1 cellular context compared by ENCODE assay signal in the genomic region with DNA sequence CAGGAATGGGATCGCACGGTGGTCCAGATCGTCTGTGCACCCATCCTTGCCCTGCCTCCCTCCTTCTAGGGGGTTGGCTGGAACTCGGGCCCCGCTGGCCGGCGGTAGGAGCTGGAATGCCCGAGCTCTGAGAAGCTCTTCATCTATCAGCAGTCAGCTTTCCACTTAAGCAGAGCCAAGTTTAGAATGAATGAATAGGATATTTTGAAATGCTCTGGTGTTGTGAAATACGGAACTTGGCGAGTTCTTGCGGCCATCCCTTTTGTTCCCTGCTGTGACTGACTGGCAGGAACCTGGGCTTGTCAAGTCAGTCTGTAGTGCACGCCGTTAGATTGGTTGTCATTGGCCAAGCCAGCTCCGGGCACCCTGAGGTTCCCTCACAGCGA.
TF ChIP-seq lines count a peak whose summit lies in the region.

No MANE protein-coding gene starts in this region.

TF ChIP-seq in HepG2, 621 proteins besides CTCF, POLR2A, EP300 and RAD21 (continued from another document and continues in another):
- TF ChIP-seq ZNF724P (CRISPR knock-in tag; IDR thresholded peaks at IDR 0.05; ENCODE audit: borderline replicate concordance) (no peak), CEBPG (CRISPR knock-in tag; IDR thresholded peaks at IDR 0.05) (peak; percentile 87), BRF2 (CRISPR knock-in tag; IDR thresholded peaks at IDR 0.05) (no peak), DNMT1 (CRISPR knock-in tag; IDR thresholded peaks at IDR 0.05) (no peak), FUBP1 (CRISPR knock-in tag; IDR thresholded peaks at IDR 0.05; ENCODE audit: borderline replicate concordance) (no peak), DDIT3 (CRISPR knock-in tag; IDR thresholded peaks at IDR 0.05) (no peak), LBX2 (CRISPR knock-in tag; IDR thresholded peaks at IDR 0.05; ENCODE audit: borderline replicate concordance) (no peak), FOXJ3 (CRISPR knock-in tag; IDR thresholded peaks at IDR 0.05; ENCODE audit: borderline replicate concordance) (no peak), SMC3 (IDR thresholded peaks at IDR 0.05; ENCODE audit: low read length) (peak; percentile 7; the same call in 1 of the 2 replicates), ZNF136 (CRISPR knock-in tag; IDR thresholded peaks at IDR 0.05; ENCODE audit: low read depth) (no peak), ZNF749 (CRISPR knock-in tag; IDR thresholded peaks at IDR 0.05; ENCODE audit: borderline replicate concordance) (no peak), ZNF709 (CRISPR knock-in tag; IDR thresholded peaks at IDR 0.05) (no peak), MAF1 (CRISPR knock-in tag; IDR thresholded peaks at IDR 0.05; ENCODE audit: borderline replicate concordance) (no peak), ZNF337 (CRISPR knock-in tag; IDR thresholded peaks at IDR 0.05; ENCODE audit: borderline replicate concordance, low read depth) (no peak), FOSL2 (CRISPR knock-in tag; IDR thresholded peaks at IDR 0.05) (peak; percentile 58), SOX6 (IDR thresholded peaks at IDR 0.05) (no peak), SOX6 (CRISPR knock-in tag; IDR thresholded peaks at IDR 0.05) (peak; percentile 66), SPEN (CRISPR knock-in tag; IDR thresholded peaks at IDR 0.05; ENCODE audit: low read depth) (no peak), ZMYM2 (CRISPR knock-in tag; IDR thresholded peaks at IDR 0.05) (0 out of 2 replicates have a peak, but pooled peaks have one; percentile 21), CCDC6 (CRISPR knock-in tag; IDR thresholded peaks at IDR 0.05) (no peak), ZNF10 (CRISPR knock-in tag; IDR thresholded peaks at IDR 0.05; ENCODE audit: borderline replicate concordance, low read depth) (no peak), ZNF18 (CRISPR knock-in tag; IDR thresholded peaks at IDR 0.05; ENCODE audit: insufficient replicate concordance) (no peak), SP140L (CRISPR knock-in tag; IDR thresholded peaks at IDR 0.05; ENCODE audit: borderline replicate concordance) (no peak), POLR2AphosphoS5 (IDR thresholded peaks at IDR 0.05; ENCODE audit: low read depth, low read length) (no peak), HNRNPUL1 (IDR thresholded peaks at IDR 0.05; ENCODE audit: low read depth, low read length) (no peak), SRSF4 (IDR thresholded peaks at IDR 0.05; ENCODE audit: low read depth, low read length, poor library complexity, severe bottlenecking) (no peak), BHLHE40 (IDR thresholded peaks at IDR 0.05; ENCODE audit: low read length) (no peak)
- TF ChIP-seq, protein P1, sequence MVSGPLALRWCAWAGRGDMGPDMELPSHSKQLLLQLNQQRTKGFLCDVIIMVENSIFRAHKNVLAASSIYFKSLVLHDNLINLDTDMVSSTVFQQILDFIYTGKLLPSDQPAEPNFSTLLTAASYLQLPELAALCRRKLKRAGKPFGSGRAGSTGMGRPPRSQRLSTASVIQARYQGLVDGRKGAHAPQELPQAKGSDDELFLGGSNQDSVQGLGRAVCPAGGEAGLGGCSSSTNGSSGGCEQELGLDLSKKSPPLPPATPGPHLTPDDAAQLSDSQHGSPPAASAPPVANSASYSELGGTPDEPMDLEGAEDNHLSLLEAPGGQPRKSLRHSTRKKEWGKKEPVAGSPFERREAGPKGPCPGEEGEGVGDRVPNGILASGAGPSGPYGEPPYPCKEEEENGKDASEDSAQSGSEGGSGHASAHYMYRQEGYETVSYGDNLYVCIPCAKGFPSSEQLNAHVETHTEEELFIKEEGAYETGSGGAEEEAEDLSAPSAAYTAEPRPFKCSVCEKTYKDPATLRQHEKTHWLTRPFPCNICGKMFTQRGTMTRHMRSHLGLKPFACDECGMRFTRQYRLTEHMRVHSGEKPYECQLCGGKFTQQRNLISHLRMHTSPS (CRISPR knock-in tag; IDR thresholded peaks at IDR 0.05; ENCODE audit: low read depth), result no peak
- TF ChIP-seq, protein P2, sequence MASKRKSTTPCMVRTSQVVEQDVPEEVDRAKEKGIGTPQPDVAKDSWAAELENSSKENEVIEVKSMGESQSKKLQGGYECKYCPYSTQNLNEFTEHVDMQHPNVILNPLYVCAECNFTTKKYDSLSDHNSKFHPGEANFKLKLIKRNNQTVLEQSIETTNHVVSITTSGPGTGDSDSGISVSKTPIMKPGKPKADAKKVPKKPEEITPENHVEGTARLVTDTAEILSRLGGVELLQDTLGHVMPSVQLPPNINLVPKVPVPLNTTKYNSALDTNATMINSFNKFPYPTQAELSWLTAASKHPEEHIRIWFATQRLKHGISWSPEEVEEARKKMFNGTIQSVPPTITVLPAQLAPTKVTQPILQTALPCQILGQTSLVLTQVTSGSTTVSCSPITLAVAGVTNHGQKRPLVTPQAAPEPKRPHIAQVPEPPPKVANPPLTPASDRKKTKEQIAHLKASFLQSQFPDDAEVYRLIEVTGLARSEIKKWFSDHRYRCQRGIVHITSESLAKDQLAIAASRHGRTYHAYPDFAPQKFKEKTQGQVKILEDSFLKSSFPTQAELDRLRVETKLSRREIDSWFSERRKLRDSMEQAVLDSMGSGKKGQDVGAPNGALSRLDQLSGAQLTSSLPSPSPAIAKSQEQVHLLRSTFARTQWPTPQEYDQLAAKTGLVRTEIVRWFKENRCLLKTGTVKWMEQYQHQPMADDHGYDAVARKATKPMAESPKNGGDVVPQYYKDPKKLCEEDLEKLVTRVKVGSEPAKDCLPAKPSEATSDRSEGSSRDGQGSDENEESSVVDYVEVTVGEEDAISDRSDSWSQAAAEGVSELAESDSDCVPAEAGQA (IDR thresholded peaks at IDR 0.05; ENCODE audit: low read depth), result no peak
- TF ChIP-seq, protein P2 (CRISPR knock-in tag; IDR thresholded peaks at IDR 0.05; ENCODE audit: borderline replicate concordance), result no peak
- TF ChIP-seq, protein P3, sequence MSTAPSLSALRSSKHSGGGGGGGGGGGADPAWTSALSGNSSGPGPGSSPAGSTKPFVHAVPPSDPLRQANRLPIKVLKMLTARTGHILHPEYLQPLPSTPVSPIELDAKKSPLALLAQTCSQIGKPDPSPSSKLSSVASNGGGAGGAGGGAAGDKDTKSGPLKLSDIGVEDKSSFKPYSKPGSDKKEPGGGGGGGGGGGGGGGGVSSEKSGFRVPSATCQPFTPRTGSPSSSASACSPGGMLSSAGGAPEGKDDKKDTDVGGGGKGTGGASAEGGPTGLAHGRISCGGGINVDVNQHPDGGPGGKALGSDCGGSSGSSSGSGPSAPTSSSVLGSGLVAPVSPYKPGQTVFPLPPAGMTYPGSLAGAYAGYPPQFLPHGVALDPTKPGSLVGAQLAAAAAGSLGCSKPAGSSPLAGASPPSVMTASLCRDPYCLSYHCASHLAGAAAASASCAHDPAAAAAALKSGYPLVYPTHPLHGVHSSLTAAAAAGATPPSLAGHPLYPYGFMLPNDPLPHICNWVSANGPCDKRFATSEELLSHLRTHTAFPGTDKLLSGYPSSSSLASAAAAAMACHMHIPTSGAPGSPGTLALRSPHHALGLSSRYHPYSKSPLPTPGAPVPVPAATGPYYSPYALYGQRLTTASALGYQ (CRISPR knock-in tag; IDR thresholded peaks at IDR 0.05), result no peak
- TF ChIP-seq, protein P4, sequence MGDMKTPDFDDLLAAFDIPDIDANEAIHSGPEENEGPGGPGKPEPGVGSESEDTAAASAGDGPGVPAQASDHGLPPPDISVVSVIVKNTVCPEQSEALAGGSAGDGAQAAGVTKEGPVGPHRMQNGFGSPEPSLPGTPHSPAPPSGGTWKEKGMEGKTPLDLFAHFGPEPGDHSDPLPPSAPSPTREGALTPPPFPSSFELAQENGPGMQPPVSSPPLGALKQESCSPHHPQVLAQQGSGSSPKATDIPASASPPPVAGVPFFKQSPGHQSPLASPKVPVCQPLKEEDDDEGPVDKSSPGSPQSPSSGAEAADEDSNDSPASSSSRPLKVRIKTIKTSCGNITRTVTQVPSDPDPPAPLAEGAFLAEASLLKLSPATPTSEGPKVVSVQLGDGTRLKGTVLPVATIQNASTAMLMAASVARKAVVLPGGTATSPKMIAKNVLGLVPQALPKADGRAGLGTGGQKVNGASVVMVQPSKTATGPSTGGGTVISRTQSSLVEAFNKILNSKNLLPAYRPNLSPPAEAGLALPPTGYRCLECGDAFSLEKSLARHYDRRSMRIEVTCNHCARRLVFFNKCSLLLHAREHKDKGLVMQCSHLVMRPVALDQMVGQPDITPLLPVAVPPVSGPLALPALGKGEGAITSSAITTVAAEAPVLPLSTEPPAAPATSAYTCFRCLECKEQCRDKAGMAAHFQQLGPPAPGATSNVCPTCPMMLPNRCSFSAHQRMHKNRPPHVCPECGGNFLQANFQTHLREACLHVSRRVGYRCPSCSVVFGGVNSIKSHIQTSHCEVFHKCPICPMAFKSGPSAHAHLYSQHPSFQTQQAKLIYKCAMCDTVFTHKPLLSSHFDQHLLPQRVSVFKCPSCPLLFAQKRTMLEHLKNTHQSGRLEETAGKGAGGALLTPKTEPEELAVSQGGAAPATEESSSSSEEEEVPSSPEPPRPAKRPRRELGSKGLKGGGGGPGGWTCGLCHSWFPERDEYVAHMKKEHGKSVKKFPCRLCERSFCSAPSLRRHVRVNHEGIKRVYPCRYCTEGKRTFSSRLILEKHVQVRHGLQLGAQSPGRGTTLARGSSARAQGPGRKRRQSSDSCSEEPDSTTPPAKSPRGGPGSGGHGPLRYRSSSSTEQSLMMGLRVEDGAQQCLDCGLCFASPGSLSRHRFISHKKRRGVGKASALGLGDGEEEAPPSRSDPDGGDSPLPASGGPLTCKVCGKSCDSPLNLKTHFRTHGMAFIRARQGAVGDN (CRISPR knock-in tag; IDR thresholded peaks at IDR 0.05), result peak; percentile 34; the same call in 1 of the 2 replicates
- TF ChIP-seq, protein P5, sequence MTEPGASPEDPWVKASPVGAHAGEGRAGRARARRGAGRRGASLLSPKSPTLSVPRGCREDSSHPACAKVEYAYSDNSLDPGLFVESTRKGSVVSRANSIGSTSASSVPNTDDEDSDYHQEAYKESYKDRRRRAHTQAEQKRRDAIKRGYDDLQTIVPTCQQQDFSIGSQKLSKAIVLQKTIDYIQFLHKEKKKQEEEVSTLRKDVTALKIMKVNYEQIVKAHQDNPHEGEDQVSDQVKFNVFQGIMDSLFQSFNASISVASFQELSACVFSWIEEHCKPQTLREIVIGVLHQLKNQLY (CRISPR knock-in tag; IDR thresholded peaks at IDR 0.05), result no peak
- TF ChIP-seq, protein P6, sequence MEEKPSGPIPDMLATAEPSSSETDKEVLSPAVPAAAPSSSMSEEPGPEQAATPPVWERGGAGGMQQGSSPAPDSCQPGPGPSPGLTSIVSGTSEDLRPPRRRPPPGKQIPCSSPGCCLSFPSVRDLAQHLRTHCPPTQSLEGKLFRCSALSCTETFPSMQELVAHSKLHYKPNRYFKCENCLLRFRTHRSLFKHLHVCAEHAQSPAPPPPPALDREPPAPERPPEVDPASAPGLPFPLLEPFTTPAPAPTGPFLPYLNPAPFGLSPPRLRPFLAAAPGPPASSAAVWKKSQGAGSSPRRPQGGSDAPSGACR (CRISPR knock-in tag; IDR thresholded peaks at IDR 0.05), result no peak
- TF ChIP-seq, protein P7, sequence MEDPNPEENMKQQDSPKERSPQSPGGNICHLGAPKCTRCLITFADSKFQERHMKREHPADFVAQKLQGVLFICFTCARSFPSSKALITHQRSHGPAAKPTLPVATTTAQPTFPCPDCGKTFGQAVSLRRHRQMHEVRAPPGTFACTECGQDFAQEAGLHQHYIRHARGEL (CRISPR knock-in tag; IDR thresholded peaks at IDR 0.05), result no peak
